Comparison of ENCODE assay signal across 16 cellular contexts in genomic region chr10:4763960-4764428, GRCh38.
DNase-seq lines count a peak whose midpoint lies in the region; ATAC-seq, FAIRE-seq and TF ChIP-seq lines count a peak whose summit lies in the region.
"Had no signal": no experiment of that assay in that cellular context is flagged by ENCODE, and none has a peak within 500 bp of the region (broad histone marks: within the 10 kb centered on the region; RNA-seq: fewer than 3 reads in every experiment).

No MANE protein-coding gene starts in this region.

- 57% methylated on average over 6 of the region's 6 CpGs for WGBS in smooth muscle cell (ENCODE audit: low lambda C conversion rate)

- no peak for TF ChIP-seq CTCF in smooth muscle cell (IDR thresholded peaks at IDR 0.05; ENCODE audit: borderline replicate concordance, insufficient read depth, poor library complexity, severe bottlenecking)

- no peaks in the 10 kb centered on the region for H3K79me2 ChIP-seq in smooth muscle cell (ENCODE audit: low read depth)

- DNase-seq in activated T-cell treated with anti-CD3 and anti-CD28 coated beads, Interleukin-2, amount 50 U/mL, for 4 hours = no peak
- DNase-seq in activated T-cell treated with anti-CD3 and anti-CD28 coated beads for 4 hours = no peak
- DNase-seq in RCC 7860 (ENCODE audit: low spot score) = peak; percentile 80
- peak; percentile 92 for DNase-seq in fibroblast of gingiva (ENCODE audit: low read depth)
- DNase-seq in smooth muscle cell (lab: John Stamatoyannopoulos, UW; ENCODE audit: unreplicated experiment) = no peak
- no peak for DNase-seq in AML-193 (lab: John Stamatoyannopoulos, UW)
- DNase-seq in naive thymus-derived CD4-positive, alpha-beta T cell = no peak
- DNase-seq: activated CD4-positive, alpha-beta T cell treated with anti-CD3 and anti-CD28 coated beads for 4 hours; GOT3; immature natural killer cell; naive B cell; NCI-H526; stimulated activated naive B cell treated with anti-CD40 and anti-IgM and Interleukin-4, amounts not matched to agents 10 μg/mL and 1 μg/mL and 100 μg/mL, for 72 hours had no signal

- CTCF ChIA-PET in naive thymus-derived CD4-positive, alpha-beta T cell (lab: Charles Lee) = no interaction called here

- ATAC-seq in activated T-cell treated with anti-CD3 and anti-CD28 coated beads, Interleukin-2, amount 50 U/mL, for 4 hours = peak; percentile 37 to 72
- no peak for ATAC-seq in HG03135 (IDR thresholded peaks at IDR 0.05; ENCODE audit: unreplicated experiment)
- ATAC-seq in naive thymus-derived CD4-positive, alpha-beta T cell = no peak

- no peaks in the 10 kb centered on the region for H3K9me3 Mint-ChIP-seq in activated T-cell treated with anti-CD3 and anti-CD28 coated beads, Interleukin-2, amount 50 U/mL, for 4 hours
- H3K9me3 Mint-ChIP-seq in naive thymus-derived CD4-positive, alpha-beta T cell = no peaks in the 10 kb centered on the region
- H3K9me3 Mint-ChIP-seq: activated naive CD4-positive, alpha-beta T cell treated with anti-CD3 and anti-CD28 coated beads, Interleukin-2, amount 50 U/mL, for 72 hours; immature natural killer cell; naive B cell; stimulated activated naive B cell treated with anti-CD40 and anti-IgM and Interleukin-4, amounts not matched to agents 10 μg/mL and 1 μg/mL and 100 μg/mL, for 72 hours had no signal

- peak overlapping the region; percentile 50 for H3K9ac ChIP-seq in smooth muscle cell (ENCODE audit: low read depth)
- H3K9ac ChIP-seq: BLaER1 had no signal

- peak overlapping the region; percentile 91 for H3K27ac ChIP-seq in smooth muscle cell (ENCODE audit: low read depth)
- no peak overlapping the region for H3K27ac ChIP-seq in naive thymus-derived CD4-positive, alpha-beta T cell (ENCODE audit: low read depth, low read length)
- H3K27ac ChIP-seq: BLaER1 had no signal

- no peaks in the 10 kb centered on the region for H3K9me3 ChIP-seq in smooth muscle cell (replicated peaks; ENCODE audit: low read depth)
- H3K9me3 ChIP-seq in naive thymus-derived CD4-positive, alpha-beta T cell (ENCODE audit: control insufficient read depth in 2 of 3, low read length in 3 of 3) = no peaks in the 10 kb centered on the region
- H3K9me3 ChIP-seq: BLaER1 had no signal

- no peaks in the 10 kb centered on the region for H3K36me3 Mint-ChIP-seq in activated T-cell treated with anti-CD3 and anti-CD28 coated beads, Interleukin-2, amount 50 U/mL, for 4 hours (ENCODE audit: insufficient read depth)
- no peaks in the 10 kb centered on the region for H3K36me3 Mint-ChIP-seq in naive thymus-derived CD4-positive, alpha-beta T cell
- H3K36me3 Mint-ChIP-seq: activated naive CD4-positive, alpha-beta T cell treated with anti-CD3 and anti-CD28 coated beads, Interleukin-2, amount 50 U/mL, for 72 hours; immature natural killer cell; naive B cell; stimulated activated naive B cell treated with anti-CD40 and anti-IgM and Interleukin-4, amounts not matched to agents 10 μg/mL and 1 μg/mL and 100 μg/mL, for 72 hours had no signal

- peaks cover 16% of the 10 kb centered on the region for H3K27me3 Mint-ChIP-seq in activated T-cell treated with anti-CD3 and anti-CD28 coated beads, Interleukin-2, amount 50 U/mL, for 4 hours (ENCODE audit: low read depth)
- peaks cover 7 to 44% (median 21%) of the 10 kb centered on the region in 5 donors for H3K27me3 Mint-ChIP-seq in naive thymus-derived CD4-positive, alpha-beta T cell

- intact Hi-C loops in naive thymus-derived CD4-positive, alpha-beta T cell (cut with micrococcal nuclease) = no loop called here

- peaks cover 16% of the 10 kb centered on the region for H3K4me1 ChIP-seq in smooth muscle cell (ENCODE audit: low read depth)
- H3K4me1 ChIP-seq in naive thymus-derived CD4-positive, alpha-beta T cell (ENCODE audit: control insufficient read depth in 2 of 2, insufficient read depth in 2 of 2, low read length in 2 of 2) = no peaks in the 10 kb centered on the region

- H3K36me3 ChIP-seq in smooth muscle cell (ENCODE audit: low read depth) = no peaks in the 10 kb centered on the region
- no peaks in the 10 kb centered on the region for H3K36me3 ChIP-seq in naive thymus-derived CD4-positive, alpha-beta T cell (ENCODE audit: control insufficient read depth in 2 of 3, insufficient read depth in 3 of 3, low read length in 3 of 3)
- H3K36me3 ChIP-seq: BLaER1 had no signal

- H3K4me3 Mint-ChIP-seq in activated T-cell treated with anti-CD3 and anti-CD28 coated beads, Interleukin-2, amount 50 U/mL, for 4 hours = no peak overlapping the region
- no peak overlapping the region for H3K4me3 Mint-ChIP-seq in naive thymus-derived CD4-positive, alpha-beta T cell
- H3K4me3 Mint-ChIP-seq: immature natural killer cell; naive B cell; stimulated activated naive B cell treated with anti-CD40 and anti-IgM and Interleukin-4, amounts not matched to agents 10 μg/mL and 1 μg/mL and 100 μg/mL, for 72 hours had no signal

- no peaks in the 10 kb centered on the region for H4K20me1 ChIP-seq in smooth muscle cell (ENCODE audit: low read depth)
- H4K20me1 ChIP-seq: BLaER1 had no signal

- peaks cover 3% of the 10 kb centered on the region for H3K4me1 Mint-ChIP-seq in activated T-cell treated with anti-CD3 and anti-CD28 coated beads, Interleukin-2, amount 50 U/mL, for 4 hours (ENCODE audit: low read depth)
- peaks cover 0 to 1% (median 0%) of the 10 kb centered on the region in 7 donors for H3K4me1 Mint-ChIP-seq in naive thymus-derived CD4-positive, alpha-beta T cell
- H3K4me1 Mint-ChIP-seq: immature natural killer cell, naive B cell had no signal

- H3F3A ChIP-seq in smooth muscle cell (ENCODE audit: low read depth) = peaks cover 8% of the 10 kb centered on the region

- peak overlapping the region; percentile 69 for H3K4me2 ChIP-seq in smooth muscle cell
- H3K4me2 ChIP-seq: BLaER1 had no signal

- POLR2A ChIA-PET in naive thymus-derived CD4-positive, alpha-beta T cell (lab: Charles Lee) = no interaction called here

- no peak overlapping the region for H2AFZ ChIP-seq in smooth muscle cell (ENCODE audit: low read depth)

- FAIRE-seq in RCC 7860 (lab: Jason Lieb, UNC) = peak; percentile 85

- no peak overlapping the region for H3K27ac Mint-ChIP-seq in naive thymus-derived CD4-positive, alpha-beta T cell
- H3K27ac Mint-ChIP-seq: activated naive CD4-positive, alpha-beta T cell treated with anti-CD3 and anti-CD28 coated beads, Interleukin-2, amount 50 U/mL, for 72 hours; immature natural killer cell; naive B cell; stimulated activated naive B cell treated with anti-CD40 and anti-IgM and Interleukin-4, amounts not matched to agents 10 μg/mL and 1 μg/mL and 100 μg/mL, for 72 hours had no signal

- H3K4me3 ChIP-seq in smooth muscle cell = no peak overlapping the region
- no peak overlapping the region for H3K4me3 ChIP-seq in naive thymus-derived CD4-positive, alpha-beta T cell (ENCODE audit: low read length)
- H3K4me3 ChIP-seq: BLaER1 had no signal

- H3K27me3 ChIP-seq in smooth muscle cell (ENCODE audit: low read depth) = no peaks in the 10 kb centered on the region
- no peaks in the 10 kb centered on the region for H3K27me3 ChIP-seq in naive thymus-derived CD4-positive, alpha-beta T cell (ENCODE audit: control insufficient read depth in 2 of 2, insufficient read depth in 2 of 2, low read length in 2 of 2)
- H3K27me3 ChIP-seq: BLaER1 had no signal

Comparison
In these comparisons a context has a peak if more than half of its experiments do, and no peak if none do; other contexts are left out.
1. ATAC-seq: peak in activated T-cell treated with anti-CD3 and anti-CD28 coated beads, Interleukin-2, amount 50 U/mL, for 4 hours (2 of 2); none in HG03135 (single experiment) and naive thymus-derived CD4-positive, alpha-beta T cell (single experiment).
2. DNase-seq: peak in RCC 7860 (single experiment) and fibroblast of gingiva (single experiment); none in activated T-cell treated with anti-CD3 and anti-CD28 coated beads, Interleukin-2, amount 50 U/mL, for 4 hours (single experiment), activated T-cell treated with anti-CD3 and anti-CD28 coated beads for 4 hours (single experiment), smooth muscle cell (single experiment), AML-193 (0 of 2) and naive thymus-derived CD4-positive, alpha-beta T cell (0 of 9).